ENCODE assay signal across 1 cellular context in genomic region chr2:240983361-240983995, GRCh38.
TF ChIP-seq lines count a peak whose summit lies in the region.

No MANE protein-coding gene starts in this region.

TF ChIP-seq in H1, 55 proteins besides CTCF, POLR2A, EP300 and RAD21 (continued from another document):
- no peak for TF ChIP-seq ASH2L (IDR thresholded peaks at IDR 0.05; ENCODE audit: low read length)
- peak; percentile 81; the same call in 1 of the 2 replicates for TF ChIP-seq GABPA (IDR thresholded peaks at IDR 0.05; ENCODE audit: borderline replicate concordance, insufficient read depth, low read length)
- no peak for TF ChIP-seq ATF2 (IDR thresholded peaks at IDR 0.05; ENCODE audit: low read length)
- no peak for TF ChIP-seq SUZ12 (IDR thresholded peaks at IDR 0.05; ENCODE audit: low read length)
- TF ChIP-seq SIX5 (IDR thresholded peaks at IDR 0.05; ENCODE audit: low read depth, low read length): no peak
- TF ChIP-seq TCF12 (IDR thresholded peaks at IDR 0.05; ENCODE audit: low read depth, low read length): 0 out of 2 replicates have a peak, but pooled peaks have one; percentile 13
- TF ChIP-seq TEAD4 (IDR thresholded peaks at IDR 0.05; ENCODE audit: low read depth, low read length): 0 out of 2 replicates have a peak, but pooled peaks have one; percentile 23
- 0 out of 2 replicates have a peak, but pooled peaks have one; percentile 6 for TF ChIP-seq JUND (IDR thresholded peaks at IDR 0.05; ENCODE audit: low read length)
- no peak for TF ChIP-seq FOSL1 (IDR thresholded peaks at IDR 0.05; ENCODE audit: insufficient read depth, low read depth, low read length)
- TF ChIP-seq CBX5 (IDR thresholded peaks at IDR 0.05; ENCODE audit: low read depth, low read length): no peak
- no peak for TF ChIP-seq TAF1 (IDR thresholded peaks at IDR 0.05; ENCODE audit: low read depth, low read length)
- no peak for TF ChIP-seq RNF2 (IDR thresholded peaks at IDR 0.05; ENCODE audit: borderline replicate concordance, low read depth, low read length, missing control alignments, poor library complexity, severe bottlenecking)
- no peak for TF ChIP-seq NRF1 (IDR thresholded peaks at IDR 0.05; ENCODE audit: low read depth, low read length)
- TF ChIP-seq KDM4A (IDR thresholded peaks at IDR 0.05; ENCODE audit: low read depth, low read length, severe bottlenecking): peak; percentile 41
- TF ChIP-seq BACH1 (IDR thresholded peaks at IDR 0.05; ENCODE audit: low read length): no peak
- peak; percentile 9 for TF ChIP-seq TAF7 (optimal IDR thresholded peaks at IDR 0.05; ENCODE audit: borderline replicate concordance, low read depth, low read length)
- TF ChIP-seq ATF3 (IDR thresholded peaks at IDR 0.05; ENCODE audit: insufficient read depth, low read depth, low read length): no peak
- peak; percentile 44 for TF ChIP-seq NANOG (IDR thresholded peaks at IDR 0.05; ENCODE audit: insufficient read depth, low read depth, low read length, poor library complexity, severe bottlenecking)
- TF ChIP-seq CREB1 (IDR thresholded peaks at IDR 0.05): peak; percentile 46; the same call in 1 of the 2 replicates
- TF ChIP-seq GTF2F1 (IDR thresholded peaks at IDR 0.05; ENCODE audit: borderline replicate concordance, low read depth, low read length): no peak
- no peak for TF ChIP-seq SAP30 (IDR thresholded peaks at IDR 0.05; ENCODE audit: insufficient read depth, insufficient replicate concordance, low read length)
- TF ChIP-seq RBBP5 (IDR thresholded peaks at IDR 0.05; ENCODE audit: borderline replicate concordance, low read depth, low read length): 0 out of 2 replicates have a peak, but pooled peaks have one; percentile 39
- TF ChIP-seq YY1 (IDR thresholded peaks at IDR 0.05; ENCODE audit: low read depth, low read length): 0 out of 2 replicates have a peak, but pooled peaks have one; percentile 47
